29 cellular contexts compared by ENCODE assay signal in the genomic region with DNA sequence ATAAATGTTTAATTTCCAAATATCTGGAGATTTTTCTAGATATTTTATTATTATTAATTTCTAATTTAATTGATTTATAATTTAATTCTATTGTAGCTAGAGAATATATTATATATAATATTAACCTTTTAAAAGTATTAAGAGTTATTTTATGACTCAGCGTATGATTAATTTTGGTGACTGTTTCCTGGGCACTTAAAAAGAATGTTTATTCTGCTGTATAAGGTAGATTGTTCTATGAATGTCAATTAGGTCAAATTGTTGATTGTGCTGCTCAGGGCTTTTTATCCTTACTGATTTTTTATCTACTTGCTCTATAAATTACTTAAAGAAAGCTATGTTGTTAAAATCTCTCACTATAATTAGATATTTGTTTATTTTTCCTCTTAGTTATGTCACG. TPM values are rescaled to one million over a fixed set of nuclear protein-coding genes. Genes with fewer than 3 reads are reported as not detected.
"Had no signal": no experiment of that assay in that cellular context is flagged by ENCODE, and none has a peak within 500 bp of the region (broad histone marks: within the 10 kb centered on the region; RNA-seq: fewer than 3 reads in every experiment).

No MANE protein-coding gene starts in this region.

- ATAC-seq: activated CD8-positive, alpha-beta T cell treated with anti-CD3 and anti-CD28 coated beads, Interleukin-2, amount 10 ng/mL, durations not matched to agents 7 days and 5 days had no signal

- H3K4me2 ChIP-seq: PC-9 had no signal

- H3K36me3 ChIP-seq: ascending aorta had no signal

- DNase-seq: activated CD4-positive, alpha-beta T cell treated with anti-CD3 and anti-CD28 coated beads, Interleukin-2, amount 10 ng/mL, durations not matched to agents 7 days and 5 days; activated CD4-positive, alpha-beta T cell treated with anti-CD3 and anti-CD28 coated beads, Interleukin-2, amount 50 U/mL, for 48 hours; activated CD8-positive, alpha-beta T cell treated with anti-CD3 and anti-CD28 coated beads, Interleukin-2, amount 10 ng/mL, durations not matched to agents 7 days and 5 days; activated gamma-delta T cell; activated naive CD4-positive, alpha-beta T cell treated with Interleukin-2 at 50 U/mL for 16 hours; activated naive CD8-positive, alpha-beta T cell treated with anti-CD3 and anti-CD28 coated beads, Interleukin-2, amount 10 ng/mL, durations not matched to agents 7 days and 5 days; activated T-cell treated with anti-CD3 and anti-CD28 coated beads, Interleukin-2, amount 50 U/mL, for 24 hours; amygdala; NCI-H1092 treated with DMSO at 0.1 percent for 48 hours; NCI-H1417; NCI-H146; NCI-H187; NCI-H2029 treated with DMSO at 0.1 percent for 48 hours; NCI-H2107; NCI-H2171; NCI-H510A; NCI-H526; NCI-H748 treated with DMSO at 0.1 percent for 48 hours; NK-92 treated with Interleukin-12 subunit alpha and Interleukin-12 subunit beta, amount 100 ng/mL, for 24 hours; PC-9; Right ventricle myocardium superior; SW 1271; T-helper 1 cell; T-helper 2 cell; T-helper 9 cell had no signal

- H3K9me3 ChIP-seq: ascending aorta had no signal

- H3K27ac ChIP-seq: ascending aorta, PC-9 had no signal

- H3K27me3 ChIP-seq: ascending aorta had no signal

- H2AFZ ChIP-seq: PC-9 had no signal

- H3K4me3 ChIP-seq: ascending aorta, PC-9 had no signal

RNA-seq across cellular contexts. Expression of gene GJA8, which starts 20.1 kb away (rescaled TPM):
- total RNA-seq: activated CD4-positive, alpha-beta T cell treated with anti-CD3 and anti-CD28 coated beads, Interleukin-2, amount 10 ng/mL, durations not matched to agents 7 days and 5 days; activated CD8-positive, alpha-beta T cell treated with anti-CD3 and anti-CD28 coated beads, Interleukin-2, amount 10 ng/mL, durations not matched to agents 7 days and 5 days; activated naive CD8-positive, alpha-beta T cell treated with anti-CD3 and anti-CD28 coated beads, Interleukin-2, amount 10 ng/mL, durations not matched to agents 7 days and 5 days; activated T-helper 2 cell treated with anti-CD3 and anti-CD28 coated beads, Interferon-gamma antibody, Interleukin-2, Interleukin-4, amounts not matched to agents 10 μg/mL and 5 μg/mL and 100 μg/mL, durations not matched to agents 14 hours and 24 hours and 36 hours; ascending aorta; cardiac septum; M059J; PC-9; Right ventricle myocardium superior had no signal
